8 cellular contexts compared by ENCODE assay signal in genomic region chr1:161185732-161186311, GRCh38. TPM values are rescaled to one million over a fixed set of nuclear protein-coding genes. Genes with fewer than 3 reads are reported as not detected.
DNase-seq lines count a peak whose midpoint lies in the region; ATAC-seq, FAIRE-seq and TF ChIP-seq lines count a peak whose summit lies in the region.

No MANE protein-coding gene starts in this region.

- FAIRE-seq in RCC 7860 (lab: Jason Lieb, UNC): no peak

- no peak for TF ChIP-seq POLR2A in sigmoid colon (IDR thresholded peaks at IDR 0.05)

- peaks cover 71 to 96% (median 79%) of the 10 kb centered on the region in 10 experiments for H3K4me1 ChIP-seq in BLaER1 treated with 17β-estradiol and CSF1 and Interleukin-3, amounts not matched to agents 10 nM and 100 nM
- no peaks in the 10 kb centered on the region for H3K4me1 ChIP-seq in sigmoid colon

- 18 to 49% methylated on average over 2 of the region's 2 CpGs for WGBS in sigmoid colon, 2 donors

- TF ChIP-seq EP300 in sigmoid colon (IDR thresholded peaks at IDR 0.05): no peak

- intact Hi-C loops in sigmoid colon (cut with DNase I): no loop called here

- H3K4me3 ChIP-seq in BLaER1 treated with 17β-estradiol and CSF1 and Interleukin-3, amounts not matched to agents 10 nM and 100 nM: peak overlapping the region in 5 of 10 experiments; percentile 8 to 52 (median 36); a peak in 10 of 20 replicates
- H3K4me3 ChIP-seq in sigmoid colon: no peak overlapping the region

- H3K9me3 ChIP-seq in BLaER1 treated with 17β-estradiol and CSF1 and Interleukin-3, amounts not matched to agents 10 nM and 100 nM (replicated peaks in 1 of 11): no peaks in the 10 kb centered on the region
- H3K9me3 ChIP-seq in sigmoid colon: no peaks in the 10 kb centered on the region

- no peak for TF ChIP-seq CTCF in sigmoid colon (IDR thresholded peaks at IDR 0.05)

- no peaks in the 10 kb centered on the region for H3K27me3 ChIP-seq in BLaER1 treated with 17β-estradiol and CSF1 and Interleukin-3, amounts not matched to agents 10 nM and 100 nM
- H3K27me3 ChIP-seq in sigmoid colon: no peaks in the 10 kb centered on the region

- peak; percentile 71 for DNase-seq in KG1 (lab: John Stamatoyannopoulos, UW)
- DNase-seq in caudate nucleus (lab: John Stamatoyannopoulos, UW): no peak
- no peak for DNase-seq in sigmoid colon
- no peak for DNase-seq in RCC 7860 (ENCODE audit: low spot score)
- DNase-seq in NCI-H345 treated with DMSO at 0.1 percent for 48 hours (lab: John Stamatoyannopoulos, UW; ENCODE audit: unreplicated experiment): no peak

- H3K27ac ChIP-seq in BLaER1 treated with 17β-estradiol and CSF1 and Interleukin-3, amounts not matched to agents 10 nM and 100 nM: peak overlapping the region; percentile 78 to 99 (median 96)
- peak overlapping the region; percentile 63 for H3K27ac ChIP-seq in caudate nucleus (ENCODE audit: low read depth, low read length)
- H3K27ac ChIP-seq in sigmoid colon: peak overlapping the region; percentile 2 to 68 (median 58)

- ATAC-seq in GM19452 (IDR thresholded peaks at IDR 0.05; ENCODE audit: unreplicated experiment): peak; percentile 13
- no peak for ATAC-seq in HG03460 (IDR thresholded peaks at IDR 0.05; ENCODE audit: unreplicated experiment)

- H3K4me2 ChIP-seq in BLaER1 treated with 17β-estradiol and CSF1 and Interleukin-3, amounts not matched to agents 10 nM and 100 nM: peak overlapping the region; percentile 64 to 95 (median 83)

- H4K20me1 ChIP-seq in BLaER1 treated with 17β-estradiol and CSF1 and Interleukin-3, amounts not matched to agents 10 nM and 100 nM: no peaks in the 10 kb centered on the region

- no peaks in the 10 kb centered on the region for H3K36me3 ChIP-seq in BLaER1 treated with 17β-estradiol and CSF1 and Interleukin-3, amounts not matched to agents 10 nM and 100 nM
- no peaks in the 10 kb centered on the region for H3K36me3 ChIP-seq in sigmoid colon

- peak overlapping the region; percentile 68 to 85 (median 80) for H3K9ac ChIP-seq in BLaER1 treated with 17β-estradiol and CSF1 and Interleukin-3, amounts not matched to agents 10 nM and 100 nM

RNA-seq across cellular contexts. Expression of gene B4GALT3, which starts 8.5 kb away (rescaled TPM):
- 10 to 100 TPM; 10.7 to 19.3 (median 14.8) TPM for total RNA-seq in sigmoid colon
- 10 to 100 TPM; 13.4 to 33.4 (median 16.8) TPM for polyA plus RNA-seq in sigmoid colon

RNA-seq across cellular contexts. Expression of gene ADAMTS4, which starts 13.0 kb away (rescaled TPM):
- 10 to 100 TPM in 2 of 4 donors, 1 to 10 TPM in 2; 6.4 to 78.2 (median 10.8) TPM for total RNA-seq in sigmoid colon
- 1 to 10 TPM in 1 of 3 donors, under 1 TPM in 2; 0.23 to 4.5 (median 0.60) TPM for polyA plus RNA-seq in sigmoid colon

RNA-seq across cellular contexts. Expression of gene NDUFS2, which starts 16.3 kb away (rescaled TPM):
- 100 to 1,000 TPM in 1 of 4 donors, 10 to 100 TPM in 3; 79.6 to 113 (median 92.6) TPM for total RNA-seq in sigmoid colon
- 100 to 1,000 TPM; 113 to 194 (median 123) TPM for polyA plus RNA-seq in sigmoid colon

RNA-seq across cellular contexts. Expression of gene PPOX, which starts 19.6 kb away (rescaled TPM):
- 10 to 100 TPM; 16.6 to 30.9 (median 21.3) TPM for total RNA-seq in sigmoid colon
- 10 to 100 TPM in 2 of 3 donors, 1 to 10 TPM in 1; 7.4 to 17.7 (median 16.2) TPM for polyA plus RNA-seq in sigmoid colon

RNA-seq across cellular contexts. Expression of gene USP21, which starts 26.5 kb away (rescaled TPM):
- 10 to 100 TPM; 11.4 to 24.1 (median 13.1) TPM for total RNA-seq in sigmoid colon
- polyA plus RNA-seq in sigmoid colon: 10 to 100 TPM; 16.2 to 22.2 (median 17.3) TPM
